ENCODE assay signal across 8 cellular contexts in genomic region chr11:111870522-111870886, GRCh38. TPM values are rescaled to one million over a fixed set of nuclear protein-coding genes. Genes with fewer than 3 reads are reported as not detected.
DNase-seq lines count a peak whose midpoint lies in the region; FAIRE-seq and TF ChIP-seq lines count a peak whose summit lies in the region.

No MANE protein-coding gene starts in this region.

- peak overlapping the region; percentile 93 for H3K4me3 ChIP-seq in GM08714 (ENCODE audit: low read length)
- H3K4me3 ChIP-seq in H7 (ENCODE audit: insufficient read depth, low read depth, low read length), result peak overlapping the region; percentile 74
- H3K4me3 ChIP-seq in fibroblast of pulmonary artery (replicated peaks; ENCODE audit: low read depth, low read length), result peak overlapping the region; percentile 71
- peak overlapping the region; percentile 54 to 99 (median 88) for H3K4me3 ChIP-seq in skin epidermis

- CTCF ChIA-PET in RWPE1 (lab: Yijun Ruan, JAX), result interaction anchor here (0.7 to 2.9 kb wide), 5 partner anchors 47 to 750 kb away, joined by 3 to 15 read pairs (median 4); no protein-coding TSS in a partner anchor

- H3K27ac ChIP-seq in RWPE1 (peak overlapping the region; percentile 87), skin epidermis (peak overlapping the region in 17 of 21 experiments; percentile 71 to 96 (median 91))

- no peak for TF ChIP-seq POLR2A in GM12892 (IDR thresholded peaks at IDR 0.05; ENCODE audit: low read depth, low read length)

- FAIRE-seq in GM12892 (lab: Jason Lieb, UNC), result no peak

- no peaks in the 10 kb centered on the region for H3K27me3 ChIP-seq in H7 (ENCODE audit: control insufficient read depth, insufficient read depth, low read length)

- no peak for TF ChIP-seq CTCF in RWPE1 (conservative IDR thresholded peaks at IDR 0.05; ENCODE audit: low read depth)
- no peak for TF ChIP-seq CTCF in fibroblast of pulmonary artery (IDR thresholded peaks at IDR 0.05; ENCODE audit: low read length, missing control alignments)

- H3K36me3 ChIP-seq in H7 (replicated peaks; ENCODE audit: control insufficient read depth, insufficient read depth, low read length), result peaks cover 3% of the 10 kb centered on the region

- POLR2A ChIA-PET in RWPE1 (lab: Yijun Ruan, JAX; ENCODE audit: low non-redundant PET), result no interaction called here

- DNase-seq in H7 (no peak), RWPE1 (ENCODE audit: low spot score) (no peak), fibroblast of pulmonary artery (ENCODE audit: low read depth) (no peak), GM12892 (ENCODE audit: insufficient read length) (no peak)
- no peak for DNase-seq in effector CD4-positive, alpha-beta T cell
- DNase-seq in activated CD8-positive, alpha-beta memory T cell treated with anti-CD3 and anti-CD28 coated beads for 24 hours, result no peak

RNA-seq across cellular contexts. Expression of gene ALG9, which starts 0.9 kb away (rescaled TPM):
- total RNA-seq in H7 (2014; rRNA removed; shearing (Covaris generic)), result 17.4 and 23.3 TPM in 2 replicates
- polyA plus RNA-seq in GM12892 (2012; ENCODE audit: missing spikeins), result 23.2 TPM

RNA-seq across cellular contexts. Expression of gene FDXACB1, which starts 8.5 kb away (rescaled TPM):
- total RNA-seq in H7 (2014; rRNA removed; shearing (Covaris generic)), result 3.8 and 4.1 TPM in 2 replicates
- polyA plus RNA-seq in GM12892 (2012; ENCODE audit: missing spikeins), result 5.6 TPM

RNA-seq across cellular contexts. Expression of gene CFAP68, which starts 8.8 kb away (rescaled TPM):
- 8.7 and 10.7 TPM in 2 replicates for total RNA-seq in H7 (2014; rRNA removed; shearing (Covaris generic))
- 101 TPM for polyA plus RNA-seq in GM12892 (2012; ENCODE audit: missing spikeins)

RNA-seq across cellular contexts. Expression of gene CRYAB, which starts 41.1 kb away (rescaled TPM):
- total RNA-seq in H7 (2014; rRNA removed; shearing (Covaris generic)), result 0.44 and 1.5 TPM in 2 replicates
- polyA plus RNA-seq in GM12892 (2012; ENCODE audit: missing spikeins), result 0.40 TPM

RNA-seq across cellular contexts. Expression of gene HSPB2, which starts 42.0 kb away (rescaled TPM):
- 0.18 TPM in 1 of 2 replicates, not detected in the other for total RNA-seq in H7 (2014; rRNA removed; shearing (Covaris generic))
- polyA plus RNA-seq in GM12892 (2012; ENCODE audit: missing spikeins), result not detected
